In the genomic region with DNA sequence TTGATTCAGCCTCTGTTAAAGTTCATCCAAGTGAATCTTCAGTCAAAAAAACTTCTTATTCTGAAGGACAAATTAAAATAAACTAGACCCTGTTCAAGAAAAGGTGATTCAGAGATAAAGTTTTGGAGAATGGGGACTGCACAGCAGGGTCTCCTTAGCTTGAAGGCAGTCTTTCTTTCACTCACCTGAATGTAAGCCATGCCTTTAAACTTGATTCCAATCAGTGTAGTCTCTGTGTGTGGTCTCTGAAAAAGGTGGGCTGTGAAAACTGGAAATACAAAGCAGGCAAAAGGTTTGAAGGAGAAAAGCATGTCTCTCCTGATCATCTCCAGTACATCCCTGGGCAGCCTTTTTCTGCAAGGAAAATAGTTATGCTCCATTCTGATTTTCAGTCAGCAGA, we compare ENCODE assay signal across 33 cellular contexts.
"Had no signal": no experiment of that assay in that cellular context is flagged by ENCODE, and none has a peak within 500 bp of the region (broad histone marks: within the 10 kb centered on the region; RNA-seq: fewer than 3 reads in every experiment).

No MANE protein-coding gene starts in this region.

- H3K4me3 ChIP-seq: MG63 had no signal

- H3K36me3 ChIP-seq: MG63 had no signal

- H3K9me3 ChIP-seq: MG63 had no signal

- H3K27me3 ChIP-seq: MG63 had no signal

- DNase-seq: Karpas-422, Kasumi-1, MG63, MM.1S, MV-4-11, NCI-H1048, NCI-H1092, NCI-H1092 treated with DMSO at 0.1 percent for 48 hours, NCI-H1105, NCI-H1105 treated with DMSO at 0.1 percent for 48 hours, NCI-H1417, NCI-H1417 treated with DMSO at 0.1 percent for 48 hours, NCI-H1436, NCI-H1436 treated with DMSO at 0.1 percent for 48 hours, NCI-H1694, NCI-H1694 treated with DMSO at 0.1 percent for 48 hours, NCI-H187, NCI-H187 treated with DMSO at 0.1 percent for 48 hours, NCI-H1930, NCI-H2029, NCI-H2029 treated with DMSO at 0.1 percent for 48 hours, NCI-H2081, NCI-H2081 treated with DMSO at 0.1 percent for 48 hours, NCI-H2107, NCI-H2171, NCI-H2171 treated with DMSO at 0.1 percent for 48 hours, NCI-H2227 treated with DMSO at 0.1 percent for 48 hours, NCI-H226, NCI-H345, NCI-H446, NCI-H446 treated with DMSO at 0.1 percent for 48 hours, NCI-H510A, NCI-H510A treated with DMSO at 0.1 percent for 48 hours had no signal
